Comparison of ENCODE assay signal across 12 cellular contexts in genomic region chr9:70093944-70094343, GRCh38. TPM values are rescaled to one million over a fixed set of nuclear protein-coding genes. Genes with fewer than 3 reads are reported as not detected.
DNase-seq lines count a peak whose midpoint lies in the region; ATAC-seq lines count a peak whose summit lies in the region.
"Had no signal": no experiment of that assay in that cellular context is flagged by ENCODE, and none has a peak within 500 bp of the region (broad histone marks: within the 10 kb centered on the region; RNA-seq: fewer than 3 reads in every experiment).

No MANE protein-coding gene starts in this region.

- WGBS in GM23248 (ENCODE audit: low coverage in 1 of 2, low lambda C conversion rate in 2 of 2, missing lambda C conversion rate in 2 of 2), 2 experiments, result 43 to 46% methylated on average over 1 of the region's 1 CpG

- peak; percentile 26 for DNase-seq in GM23248
- DNase-seq in SK-MEL-5 (ENCODE audit: low read depth, low spot score), result peak; percentile 11
- DNase-seq in immature natural killer cell, result peak; percentile 28 to 58 (median 32)
- DNase-seq in SKM-1 treated with dmso at 0.1 percent for 144 hours (lab: John Stamatoyannopoulos, UW; ENCODE audit: unreplicated experiment), result no peak
- DNase-seq in naive thymus-derived CD8-positive, alpha-beta T cell, result no peak
- DNase-seq in activated CD4-positive, alpha-beta T cell treated with anti-CD3 and anti-CD28 coated beads for 36 hours, result no peak
- DNase-seq in activated T-cell treated with anti-CD3 and anti-CD28 coated beads, Interleukin-2, amount 50 U/mL, for 48 hours, result no peak
- DNase-seq: Caco-2, lower lobe of right lung, trophoblast cell had no signal

- peaks cover 0 to 2% (median under 1%) of the 10 kb centered on the region in 6 donors for H3K9me3 Mint-ChIP-seq in immature natural killer cell
- H3K9me3 Mint-ChIP-seq in naive thymus-derived CD8-positive, alpha-beta T cell, result no peaks in the 10 kb centered on the region
- peaks cover 2% of the 10 kb centered on the region for H3K9me3 Mint-ChIP-seq in activated CD4-positive, alpha-beta T cell treated with anti-CD3 and anti-CD28 coated beads for 36 hours (ENCODE audit: low read depth)

- H3K27ac Mint-ChIP-seq in immature natural killer cell, result peak overlapping the region in 4 of 6 donors; percentile 12 to 66 (median 40)
- H3K27ac Mint-ChIP-seq in naive thymus-derived CD8-positive, alpha-beta T cell, result no peak overlapping the region
- no peak overlapping the region for H3K27ac Mint-ChIP-seq in activated CD4-positive, alpha-beta T cell treated with anti-CD3 and anti-CD28 coated beads for 36 hours

- no peak overlapping the region for H3K27ac ChIP-seq in BLaER1
- no peak overlapping the region for H3K27ac ChIP-seq in GM23248
- H3K27ac ChIP-seq: lower lobe of right lung had no signal

- no peak for ATAC-seq in naive thymus-derived CD8-positive, alpha-beta T cell
- no peak for ATAC-seq in activated CD4-positive, alpha-beta T cell treated with anti-CD3 and anti-CD28 coated beads for 36 hours
- ATAC-seq: GM12878 had no signal

- in situ Hi-C loops in GM23248 (cut with MboI), result no loop called here
- in situ Hi-C loops in SK-MEL-5 (cut with HindIII; ENCODE audit: low pct_unique_long_range_greater_than_20kb, low sequenced_read_pairs), result no loop called here

- H3K4me1 ChIP-seq in BLaER1 (peaks cover 8% of the 10 kb centered on the region; the same call in 1 of the 2 replicates), GM23248 (ENCODE audit: insufficient read depth) (no peaks in the 10 kb centered on the region)
- H3K4me1 ChIP-seq: Caco-2 had no signal

- H3K9me3 ChIP-seq in BLaER1, result no peaks in the 10 kb centered on the region
- no peaks in the 10 kb centered on the region for H3K9me3 ChIP-seq in GM23248 (ENCODE audit: low read depth)
- H3K9me3 ChIP-seq: Caco-2, lower lobe of right lung had no signal

- H3F3A ChIP-seq in GM23248 (ENCODE audit: insufficient read depth), result no peaks in the 10 kb centered on the region

- H3K27me3 Mint-ChIP-seq in immature natural killer cell (ENCODE audit: low read depth in 3 of 3), result peaks cover 2 to 7% (median 3%) of the 10 kb centered on the region in 3 donors
- peaks cover 13 to 24% (median 14%) of the 10 kb centered on the region in 5 donors for H3K27me3 Mint-ChIP-seq in naive thymus-derived CD8-positive, alpha-beta T cell
- H3K27me3 Mint-ChIP-seq in activated CD4-positive, alpha-beta T cell treated with anti-CD3 and anti-CD28 coated beads for 36 hours, result peaks cover 9% of the 10 kb centered on the region

- H3K9me2 ChIP-seq in GM23248 (ENCODE audit: insufficient read depth), result no peaks in the 10 kb centered on the region

- H2AFZ ChIP-seq in GM23248, result no peak overlapping the region

- H3K79me2 ChIP-seq in GM23248 (ENCODE audit: insufficient read depth), result no peaks in the 10 kb centered on the region

- H3K4me3 Mint-ChIP-seq in immature natural killer cell, result peak overlapping the region in 2 of 5 donors; percentile 10 to 24
- no peak overlapping the region for H3K4me3 Mint-ChIP-seq in naive thymus-derived CD8-positive, alpha-beta T cell
- no peak overlapping the region for H3K4me3 Mint-ChIP-seq in activated CD4-positive, alpha-beta T cell treated with anti-CD3 and anti-CD28 coated beads for 36 hours

- H3K4me3 ChIP-seq in BLaER1 (no peak overlapping the region), GM23248 (no peak overlapping the region)
- H3K4me3 ChIP-seq: GM12878, lower lobe of right lung had no signal

- intact Hi-C loops in activated CD4-positive, alpha-beta T cell treated with anti-CD3 and anti-CD28 coated beads for 36 hours (cut with DNase I, micrococcal nuclease), result no loop called here

- H3K4me2 ChIP-seq in BLaER1 (peak overlapping the region; percentile 18; the same call in 1 of the 2 replicates), GM23248 (ENCODE audit: unreplicated experiment) (no peak overlapping the region)

- POLR2A ChIA-PET in naive thymus-derived CD8-positive, alpha-beta T cell (lab: Charles Lee), result no interaction called here
- POLR2A ChIA-PET in activated CD4-positive, alpha-beta T cell treated with anti-CD3 and anti-CD28 coated beads for 36 hours (lab: Charles Lee), result no interaction called here

- no peaks in the 10 kb centered on the region for H3K36me3 Mint-ChIP-seq in immature natural killer cell
- peaks cover 0 to 8% (median 0%) of the 10 kb centered on the region in 3 donors for H3K36me3 Mint-ChIP-seq in naive thymus-derived CD8-positive, alpha-beta T cell
- no peaks in the 10 kb centered on the region for H3K36me3 Mint-ChIP-seq in activated CD4-positive, alpha-beta T cell treated with anti-CD3 and anti-CD28 coated beads for 36 hours (ENCODE audit: low read depth)

- H3K36me3 ChIP-seq in BLaER1 (no peaks in the 10 kb centered on the region), GM23248 (ENCODE audit: low read depth) (no peaks in the 10 kb centered on the region)
- H3K36me3 ChIP-seq: lower lobe of right lung had no signal

- peaks cover 4 to 16% of the 10 kb centered on the region in 2 donors for H3K4me1 Mint-ChIP-seq in immature natural killer cell
- H3K4me1 Mint-ChIP-seq in naive thymus-derived CD8-positive, alpha-beta T cell, result no peaks in the 10 kb centered on the region
- H3K4me1 Mint-ChIP-seq in activated CD4-positive, alpha-beta T cell treated with anti-CD3 and anti-CD28 coated beads for 36 hours, result no peaks in the 10 kb centered on the region

- no peak overlapping the region for H3K9ac ChIP-seq in BLaER1
- no peak overlapping the region for H3K9ac ChIP-seq in GM23248

- CTCF ChIA-PET in activated CD4-positive, alpha-beta T cell treated with anti-CD3 and anti-CD28 coated beads for 36 hours (lab: Charles Lee), result interaction anchor here (0.9 kb wide), 1 partner anchor 26 kb away, joined by 3 read pairs; no protein-coding TSS in a partner anchor

- H4K20me1 ChIP-seq in BLaER1 (no peaks in the 10 kb centered on the region), GM23248 (ENCODE audit: insufficient read depth) (no peaks in the 10 kb centered on the region)

- H3K27me3 ChIP-seq in BLaER1, result no peaks in the 10 kb centered on the region; the same call in 1 of the 2 replicates
- H3K27me3 ChIP-seq in GM23248 (replicated peaks; ENCODE audit: insufficient read depth), result no peaks in the 10 kb centered on the region

RNA-seq across cellular contexts. Expression of gene MAMDC2, which starts 50.3 kb away (rescaled TPM):
- total RNA-seq in GM23248 (2014; rRNA removed; shearing (Covaris generic)), result not detected in 2 replicates
- 0.45 and 0.53 TPM in 2 replicates for polyA plus RNA-seq in GM23248 (2016; fragmentation: Nextera tagmentation; extraction: Ambion mirVana)
- 1.6 TPM in 2 replicates for total RNA-seq in SK-MEL-5 (2014; rRNA removed; shearing (Covaris generic))
- 0.79 and 1.3 TPM in 2 replicates for polyA plus RNA-seq in SK-MEL-5 (2015; cell fraction: cytosol; rRNA removed)
- polyA plus RNA-seq in SK-MEL-5 (2015; cell fraction: nucleus; rRNA removed), result 0.09 and 0.68 TPM in 2 replicates
- polyA plus RNA-seq in immature natural killer cell, result under 1 TPM in 2 of 3 donors, not detected in 1; 0.22 to 0.81 TPM
- not detected for total RNA-seq in naive thymus-derived CD8-positive, alpha-beta T cell
- under 1 TPM in 1 of 3 donors, not detected in 2; 0.19 TPM for polyA plus RNA-seq in naive thymus-derived CD8-positive, alpha-beta T cell
- total RNA-seq in activated CD4-positive, alpha-beta T cell treated with anti-CD3 and anti-CD28 coated beads for 36 hours, result not detected
- total RNA-seq: Caco-2, GM12878 had no signal

Comparison
In these comparisons a context has a peak if more than half of its experiments do, and no peak if none do; other contexts are left out.
1. DNase-seq: peak in GM23248 (single experiment), SK-MEL-5 (single experiment) and immature natural killer cell (3 of 3); none in SKM-1 treated with dmso at 0.1 percent for 144 hours (single experiment), naive thymus-derived CD8-positive, alpha-beta T cell (0 of 10), activated CD4-positive, alpha-beta T cell treated with anti-CD3 and anti-CD28 coated beads for 36 hours (single experiment) and activated T-cell treated with anti-CD3 and anti-CD28 coated beads, Interleukin-2, amount 50 U/mL, for 48 hours (0 of 2).
2. H3K27ac Mint-ChIP-seq: peak in immature natural killer cell (4 of 6); none in naive thymus-derived CD8-positive, alpha-beta T cell (0 of 10) and activated CD4-positive, alpha-beta T cell treated with anti-CD3 and anti-CD28 coated beads for 36 hours (single experiment).